Comparison of ENCODE assay signal across 26 cellular contexts in the genomic region with DNA sequence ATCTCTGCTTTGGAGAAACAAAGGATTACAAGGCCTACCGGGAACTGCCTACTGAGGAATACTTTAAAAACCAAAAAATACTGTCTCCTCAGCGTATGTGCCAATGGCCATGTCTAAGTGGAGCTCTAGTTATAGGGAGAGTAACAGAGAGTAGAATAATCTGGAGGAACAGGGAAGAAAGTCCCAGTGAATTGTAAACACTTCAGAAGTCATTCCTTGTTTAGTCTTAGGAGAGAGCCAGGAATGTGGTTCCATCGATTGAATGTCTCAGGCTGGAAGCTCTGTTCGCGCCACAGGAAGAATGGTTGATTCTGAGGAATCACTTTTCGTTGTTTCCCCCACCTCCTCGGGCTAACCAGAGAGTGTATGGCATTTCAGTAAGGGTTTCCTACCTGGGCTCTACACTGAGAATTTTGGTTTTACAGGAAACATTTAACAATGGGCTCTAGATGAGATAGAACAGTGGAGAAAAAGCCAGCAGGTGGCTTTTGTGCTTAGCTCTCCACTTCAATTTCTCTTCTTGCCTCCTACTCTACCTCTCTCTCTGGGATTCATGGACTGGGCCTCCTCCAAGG.
DNase-seq lines count a peak whose midpoint lies in the region; ATAC-seq, FAIRE-seq and TF ChIP-seq lines count a peak whose summit lies in the region.
"Had no signal": no experiment of that assay in that cellular context is flagged by ENCODE, and none has a peak within 500 bp of the region (broad histone marks: within the 10 kb centered on the region; RNA-seq: fewer than 3 reads in every experiment).

No MANE protein-coding gene starts in this region.

- H3K79me2 ChIP-seq in K562 (ENCODE audit: control insufficient read depth, insufficient read depth, low read length), result peaks cover 3% of the 10 kb centered on the region; the same call in 1 of the 3 replicates

- 50% methylated on average over 7 of the region's 7 CpGs for WGBS in K562 (ENCODE audit: insufficient coverage, low coverage, missing lambda C conversion rate)
- WGBS in mesodermal cell (ENCODE audit: insufficient coverage in 2 of 2), 2 experiments, result 61 to 96% methylated on average over 3 of the region's 7 CpGs

- in situ Hi-C loops in K562 (cut with MboI), result no loop called here

- peak overlapping the region; percentile 34 for H3K27ac Mint-ChIP-seq in activated CD4-positive, alpha-beta T cell treated with anti-CD3 and anti-CD28 coated beads, Interleukin-2, amount 10 ng/mL, durations not matched to agents 24 days and 14 days
- H3K27ac Mint-ChIP-seq: stimulated activated naive CD8-positive, alpha-beta T cell treated with anti-CD3 and anti-CD28 coated beads, Interleukin-15, Interleukin-2, amounts not matched to agents 100 ng/mL and 50 ng/mL, for 24 hours had no signal

- ATAC-seq in K562 (no peak), GM21423 (IDR thresholded peaks at IDR 0.05; ENCODE audit: unreplicated experiment) (no peak)
- ATAC-seq: body of pancreas; GM12878; naive thymus-derived CD4-positive, alpha-beta T cell; T-cell had no signal

- no peak for TF ChIP-seq CTCF in K562 (IDR thresholded peaks at IDR 0.05 in 2 of 3, conservative IDR thresholded peaks at IDR 0.05 in 1 of 3; ENCODE audit: insufficient read depth in 2 of 3, low read depth in 1 of 3, low read length in 3 of 3)
- no peak for TF ChIP-seq CTCF in tibial artery (IDR thresholded peaks at IDR 0.05)

- H3K4me2 ChIP-seq in K562 (ENCODE audit: insufficient read depth, low read length), result peak overlapping the region; percentile 51

- H3K9me1 ChIP-seq in K562 (ENCODE audit: control insufficient read depth, insufficient read depth, low read length), result no peaks in the 10 kb centered on the region

- no peaks in the 10 kb centered on the region; the same call in 1 of the 2 replicates for H3K9me3 ChIP-seq in K562 (replicated peaks; ENCODE audit: control insufficient read depth, insufficient read depth, low read depth, low read length)
- H3K9me3 ChIP-seq in mesodermal cell (ENCODE audit: control insufficient read depth, low read length), result no peaks in the 10 kb centered on the region
- H3K9me3 ChIP-seq in tibial artery, result no peaks in the 10 kb centered on the region
- H3K9me3 ChIP-seq: body of pancreas, transverse colon had no signal

- no peaks in the 10 kb centered on the region for H4K20me1 ChIP-seq in K562 (replicated peaks; ENCODE audit: control insufficient read depth, insufficient read depth, low read length)

- DNase-seq in activated CD4-positive, alpha-beta T cell treated with anti-CD3 and anti-CD28 coated beads, Interleukin-2, amount 10 ng/mL, durations not matched to agents 24 days and 14 days, result no peak
- DNase-seq in activated CD4-positive, alpha-beta T cell treated with anti-CD3 and anti-CD28 coated beads for 48 hours, result no peak
- DNase-seq in K562 (ENCODE audit: extremely low read depth in 1 of 4, low spot score in 3 of 4) (peak in 1 of 4 experiments; percentile 17), tibial artery (no peak), NCI-H524 (lab: John Stamatoyannopoulos, UW) (no peak), amniotic stem cell (lab: John Stamatoyannopoulos, UW) (no peak)
- DNase-seq: activated CD4-positive, alpha-beta T cell treated with anti-CD3 and anti-CD28 coated beads for 1 hour; activated gamma-delta T cell treated with Interleukin-2 at 50 U/mL for 16 hours; activated T-cell treated with anti-CD3 and anti-CD28 coated beads, Interleukin-2, amount 50 U/mL, for 1 hour; AML-193; body of pancreas; CD4-positive, alpha-beta memory T cell; cerebellar nuclear complex; GOT3; left cardiac atrium; naive thymus-derived CD4-positive, alpha-beta T cell; NCI-H1048; NCI-H187; NCI-H526; T-cell; transverse colon had no signal

- FAIRE-seq in K562 (lab: Jason Lieb, UNC), result no peak
- FAIRE-seq: A204.1, GM12878 had no signal

- intact Hi-C loops in activated CD4-positive, alpha-beta T cell treated with anti-CD3 and anti-CD28 coated beads, Interleukin-2, amount 10 ng/mL, durations not matched to agents 24 days and 14 days (cut with micrococcal nuclease), result no loop called here
- intact Hi-C loops in K562 (cut with micrococcal nuclease), result no loop called here
- intact Hi-C loops in tibial artery (cut with DNase I; ENCODE audit: low total_unique reads), result loop anchor here (2.0 to 10.0 kb wide), 3 partner anchors 43 to 493 kb away; a partner anchor contains a TSS

- peaks cover 30% of the 10 kb centered on the region for H3K36me3 Mint-ChIP-seq in activated CD4-positive, alpha-beta T cell treated with anti-CD3 and anti-CD28 coated beads, Interleukin-2, amount 10 ng/mL, durations not matched to agents 24 days and 14 days (ENCODE audit: low read depth)

- POLR2A ChIA-PET in K562 (lab: Yijun Ruan, JAX), result interaction anchor here (0.7 to 2.1 kb wide), 6 partner anchors 19 to 1265 kb away, joined by 3 to 5 read pairs (median 3); no protein-coding TSS in a partner anchor

- TF ChIP-seq RAD21 in K562 (CRISPR knock-in tag; conservative IDR thresholded peaks at IDR 0.05 in 1 of 2, IDR thresholded peaks at IDR 0.05 in 1 of 2), result no peak

- H3K27me3 ChIP-seq in K562 (ENCODE audit: control insufficient read depth in 2 of 2, insufficient read depth in 2 of 2, low read length in 2 of 2) (no peaks in the 10 kb centered on the region), tibial artery (no peaks in the 10 kb centered on the region)
- H3K27me3 ChIP-seq: body of pancreas, transverse colon had no signal

- H3K9ac ChIP-seq in K562 (ENCODE audit: insufficient read depth in 1 of 2, low read depth in 2 of 2, low read length in 2 of 2), result peak overlapping the region; percentile 47 to 69; a peak in 3 of 4 replicates

- peak overlapping the region; percentile 55; the same call in 1 of the 2 replicates for H2AFZ ChIP-seq in K562 (ENCODE audit: low read depth, low read length)

- BruUV-seq in K562 (replicated peaks; lab: Mats Ljungman, UMichigan), result TSS peak; percentile 73

- H3K4me3 Mint-ChIP-seq in activated CD4-positive, alpha-beta T cell treated with anti-CD3 and anti-CD28 coated beads, Interleukin-2, amount 10 ng/mL, durations not matched to agents 24 days and 14 days, result no peak overlapping the region
- H3K4me3 Mint-ChIP-seq: CD4-positive, alpha-beta memory T cell; naive thymus-derived CD4-positive, alpha-beta T cell; stimulated activated naive CD8-positive, alpha-beta T cell treated with anti-CD3 and anti-CD28 coated beads, Interleukin-15, Interleukin-2, amounts not matched to agents 100 ng/mL and 50 ng/mL, for 24 hours; T-cell had no signal

- H3K4me1 ChIP-seq in K562 (replicated peaks in 1 of 2; ENCODE audit: control insufficient read depth in 2 of 2, insufficient read depth in 2 of 2, low read length in 2 of 2) (peaks cover 22 to 71% of the 10 kb centered on the region in 2 experiments), mesodermal cell (ENCODE audit: control insufficient read depth, insufficient read depth, low read length, poor library complexity, severe bottlenecking) (peaks cover 87% of the 10 kb centered on the region), tibial artery (peaks cover 0 to 83% (median 47%) of the 10 kb centered on the region in 4 donors)

- H3K9me3 Mint-ChIP-seq in activated CD4-positive, alpha-beta T cell treated with anti-CD3 and anti-CD28 coated beads, Interleukin-2, amount 10 ng/mL, durations not matched to agents 24 days and 14 days, result no peaks in the 10 kb centered on the region
- H3K9me3 Mint-ChIP-seq: naive thymus-derived CD4-positive, alpha-beta T cell; stimulated activated naive CD8-positive, alpha-beta T cell treated with anti-CD3 and anti-CD28 coated beads, Interleukin-15, Interleukin-2, amounts not matched to agents 100 ng/mL and 50 ng/mL, for 24 hours; T-cell had no signal

- H3K27me3 Mint-ChIP-seq in activated CD4-positive, alpha-beta T cell treated with anti-CD3 and anti-CD28 coated beads, Interleukin-2, amount 10 ng/mL, durations not matched to agents 24 days and 14 days, result no peaks in the 10 kb centered on the region
- H3K27me3 Mint-ChIP-seq: CD4-positive, alpha-beta memory T cell; naive thymus-derived CD4-positive, alpha-beta T cell; stimulated activated naive CD8-positive, alpha-beta T cell treated with anti-CD3 and anti-CD28 coated beads, Interleukin-15, Interleukin-2, amounts not matched to agents 100 ng/mL and 50 ng/mL, for 24 hours; T-cell had no signal

- H3K4me1 Mint-ChIP-seq in activated CD4-positive, alpha-beta T cell treated with anti-CD3 and anti-CD28 coated beads, Interleukin-2, amount 10 ng/mL, durations not matched to agents 24 days and 14 days, result peaks cover 57% of the 10 kb centered on the region

- H3K36me3 ChIP-seq in K562 (ENCODE audit: control insufficient read depth, insufficient read depth, low read length) (peaks cover 11% of the 10 kb centered on the region; the same call in 2 of the 3 replicates), mesodermal cell (ENCODE audit: control insufficient read depth, insufficient read depth, low read length) (no peaks in the 10 kb centered on the region), tibial artery (no peaks in the 10 kb centered on the region)
- H3K36me3 ChIP-seq: transverse colon had no signal

- TF ChIP-seq EP300 in K562 (IDR thresholded peaks at IDR 0.05; ENCODE audit: low read length), result no peak

- H3K4me3 ChIP-seq in K562 (no peak overlapping the region), mesodermal cell (ENCODE audit: extremely low read depth, insufficient read depth, low read length, poor library complexity, severe bottlenecking) (no peak overlapping the region), tibial artery (no peak overlapping the region)
- H3K4me3 ChIP-seq: body of pancreas, GM12878, transverse colon had no signal

- CTCF ChIA-PET in K562 (lab: Yijun Ruan, JAX; ENCODE audit: low intra/inter-chr PET ratio), result interaction anchor here (1.0 kb wide), 1 partner anchor 221 kb away, joined by 5 read pairs; no protein-coding TSS in a partner anchor

- H3K27ac ChIP-seq in K562 (ENCODE audit: extremely low read depth, low read depth, low read length), result peak overlapping the region; percentile 85
- peak overlapping the region; percentile 63 for H3K27ac ChIP-seq in mesodermal cell (ENCODE audit: low read depth, low read length, severe bottlenecking)
- H3K27ac ChIP-seq in tibial artery, result peak overlapping the region; percentile 63 to 65
- H3K27ac ChIP-seq: body of pancreas, transverse colon had no signal

- TF ChIP-seq POLR2A in K562 (conservative IDR thresholded peaks at IDR 0.05), result no peak

TF ChIP-seq in K562, 482 proteins besides CTCF, POLR2A, EP300 and RAD21 (continues in another document):
- TF ChIP-seq, protein P1, sequence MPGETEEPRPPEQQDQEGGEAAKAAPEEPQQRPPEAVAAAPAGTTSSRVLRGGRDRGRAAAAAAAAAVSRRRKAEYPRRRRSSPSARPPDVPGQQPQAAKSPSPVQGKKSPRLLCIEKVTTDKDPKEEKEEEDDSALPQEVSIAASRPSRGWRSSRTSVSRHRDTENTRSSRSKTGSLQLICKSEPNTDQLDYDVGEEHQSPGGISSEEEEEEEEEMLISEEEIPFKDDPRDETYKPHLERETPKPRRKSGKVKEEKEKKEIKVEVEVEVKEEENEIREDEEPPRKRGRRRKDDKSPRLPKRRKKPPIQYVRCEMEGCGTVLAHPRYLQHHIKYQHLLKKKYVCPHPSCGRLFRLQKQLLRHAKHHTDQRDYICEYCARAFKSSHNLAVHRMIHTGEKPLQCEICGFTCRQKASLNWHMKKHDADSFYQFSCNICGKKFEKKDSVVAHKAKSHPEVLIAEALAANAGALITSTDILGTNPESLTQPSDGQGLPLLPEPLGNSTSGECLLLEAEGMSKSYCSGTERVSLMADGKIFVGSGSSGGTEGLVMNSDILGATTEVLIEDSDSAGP (CRISPR knock-in tag; IDR thresholded peaks at IDR 0.05), result 0 out of 2 replicates have a peak, but pooled peaks have one; percentile 7
